Comparison of ENCODE assay signal across 17 cellular contexts in genomic region chr2:105764059-105764458, GRCh38. TPM values are rescaled to one million over a fixed set of nuclear protein-coding genes. Genes with fewer than 3 reads are reported as not detected.
DNase-seq lines count a peak whose midpoint lies in the region; ATAC-seq lines count a peak whose summit lies in the region.
"Had no signal": no experiment of that assay in that cellular context is flagged by ENCODE, and none has a peak within 500 bp of the region (broad histone marks: within the 10 kb centered on the region; RNA-seq: fewer than 3 reads in every experiment).

No MANE protein-coding gene starts in this region.

- CTCF ChIA-PET in activated naive CD4-positive, alpha-beta T cell treated with anti-CD3 and anti-CD28 coated beads for 36 hours (lab: Charles Lee), result interaction anchor here (0.6 to 0.7 kb wide), 3 partner anchors 65 to 248 kb away, joined by 3 read pairs; no protein-coding TSS in a partner anchor
- CTCF ChIA-PET in activated CD4-positive, alpha-beta memory T cell treated with anti-CD3 and anti-CD28 coated beads, Interleukin-2, amount 10 ng/mL, durations not matched to agents 7 days and 5 days (lab: Charles Lee), result interaction anchor here (1.5 to 1.8 kb wide), 2 partner anchors 24 to 26 kb away, joined by 3 to 6 read pairs; no protein-coding TSS in a partner anchor

- no peaks in the 10 kb centered on the region for H3K27me3 Mint-ChIP-seq in activated naive CD4-positive, alpha-beta T cell treated with anti-CD3 and anti-CD28 coated beads for 36 hours (ENCODE audit: low read depth)
- no peaks in the 10 kb centered on the region for H3K27me3 Mint-ChIP-seq in activated CD4-positive, alpha-beta memory T cell treated with anti-CD3 and anti-CD28 coated beads, Interleukin-2, amount 10 ng/mL, durations not matched to agents 7 days and 5 days
- H3K27me3 Mint-ChIP-seq in activated naive CD8-positive, alpha-beta T cell treated with anti-CD3 and anti-CD28 coated beads, Interleukin-2, amount 50 U/mL, for 24 hours, result no peaks in the 10 kb centered on the region
- H3K27me3 Mint-ChIP-seq in stimulated activated memory B cell treated with anti-CD40 and anti-IgM and Interleukin-4, amounts not matched to agents 10 μg/mL and 1 μg/mL and 100 μg/mL, for 72 hours, result no peaks in the 10 kb centered on the region

- no peak overlapping the region for H3K4me3 Mint-ChIP-seq in activated naive CD4-positive, alpha-beta T cell treated with anti-CD3 and anti-CD28 coated beads for 36 hours
- no peak overlapping the region for H3K4me3 Mint-ChIP-seq in activated CD4-positive, alpha-beta memory T cell treated with anti-CD3 and anti-CD28 coated beads, Interleukin-2, amount 10 ng/mL, durations not matched to agents 7 days and 5 days
- no peak overlapping the region for H3K4me3 Mint-ChIP-seq in activated naive CD8-positive, alpha-beta T cell treated with anti-CD3 and anti-CD28 coated beads, Interleukin-2, amount 50 U/mL, for 24 hours
- H3K4me3 Mint-ChIP-seq in stimulated activated memory B cell treated with anti-CD40 and anti-IgM and Interleukin-4, amounts not matched to agents 10 μg/mL and 1 μg/mL and 100 μg/mL, for 72 hours, result no peak overlapping the region
- H3K4me3 Mint-ChIP-seq: endodermal cell, neural progenitor cell had no signal

- peak overlapping the region; percentile 81 for H3K27ac Mint-ChIP-seq in activated naive CD4-positive, alpha-beta T cell treated with anti-CD3 and anti-CD28 coated beads for 36 hours
- H3K27ac Mint-ChIP-seq in activated naive CD4-positive, alpha-beta T cell treated with anti-CD3 and anti-CD28 coated beads, Interleukin-2, amount 50 U/mL, for 72 hours, result peak overlapping the region in 1 of 2 donors; percentile 79
- peak overlapping the region; percentile 62 for H3K27ac Mint-ChIP-seq in activated CD4-positive, alpha-beta memory T cell treated with anti-CD3 and anti-CD28 coated beads, Interleukin-2, amount 10 ng/mL, durations not matched to agents 7 days and 5 days
- peak overlapping the region; percentile 86 for H3K27ac Mint-ChIP-seq in activated naive CD8-positive, alpha-beta T cell treated with anti-CD3 and anti-CD28 coated beads, Interleukin-2, amount 50 U/mL, for 24 hours
- peak overlapping the region; percentile 65 for H3K27ac Mint-ChIP-seq in stimulated activated memory B cell treated with anti-CD40 and anti-IgM and Interleukin-4, amounts not matched to agents 10 μg/mL and 1 μg/mL and 100 μg/mL, for 72 hours
- H3K27ac Mint-ChIP-seq: endodermal cell, neural progenitor cell had no signal

- intact Hi-C loops in activated naive CD4-positive, alpha-beta T cell treated with anti-CD3 and anti-CD28 coated beads for 36 hours (cut with micrococcal nuclease), result no loop called here

- DNase-seq in activated naive CD4-positive, alpha-beta T cell treated with anti-CD3 and anti-CD28 coated beads for 36 hours, result no peak
- DNase-seq in activated naive CD4-positive, alpha-beta T cell treated with anti-CD3 and anti-CD28 coated beads, Interleukin-2, amount 50 U/mL, for 72 hours (ENCODE audit: low spot score in 2 of 2), result no peak
- peak; percentile 16 for DNase-seq in activated CD4-positive, alpha-beta memory T cell treated with anti-CD3 and anti-CD28 coated beads, Interleukin-2, amount 10 ng/mL, durations not matched to agents 7 days and 5 days
- DNase-seq in activated naive CD8-positive, alpha-beta T cell treated with anti-CD3 and anti-CD28 coated beads, Interleukin-2, amount 50 U/mL, for 24 hours, result no peak
- no peak for DNase-seq in NCI-H1105 (lab: John Stamatoyannopoulos, UW)
- DNase-seq: aorta, DMS79 treated with DMSO at 0.1 percent for 48 hours, endodermal cell, midbrain, NCI-H1436 treated with DMSO at 0.1 percent for 48 hours, NCI-H748 treated with DMSO at 0.1 percent for 48 hours, SHP77 treated with DMSO at 0.1 percent for 48 hours, WERI-Rb-1 had no signal

- POLR2A ChIA-PET in activated CD4-positive, alpha-beta memory T cell treated with anti-CD3 and anti-CD28 coated beads, Interleukin-2, amount 10 ng/mL, durations not matched to agents 7 days and 5 days (lab: Charles Lee), result interaction anchor here (0.7 to 12.1 kb wide), 9 partner anchors 8 to 34 kb away, joined by 3 to 120 read pairs (median 4); no protein-coding TSS in a partner anchor

- no peak for ATAC-seq in activated naive CD4-positive, alpha-beta T cell treated with anti-CD3 and anti-CD28 coated beads, Interleukin-2, amount 50 U/mL, for 72 hours
- no peak for ATAC-seq in activated naive CD8-positive, alpha-beta T cell treated with anti-CD3 and anti-CD28 coated beads, Interleukin-2, amount 50 U/mL, for 24 hours
- ATAC-seq in stimulated activated memory B cell treated with anti-CD40 and anti-IgM and Interleukin-4, amounts not matched to agents 10 μg/mL and 1 μg/mL and 100 μg/mL, for 72 hours, result no peak
- no peak for ATAC-seq in HG02973 (IDR thresholded peaks at IDR 0.05; ENCODE audit: unreplicated experiment)
- ATAC-seq in HG02981 (IDR thresholded peaks at IDR 0.05; ENCODE audit: unreplicated experiment), result no peak

- H3K36me3 Mint-ChIP-seq in activated naive CD4-positive, alpha-beta T cell treated with anti-CD3 and anti-CD28 coated beads for 36 hours (ENCODE audit: low read depth), result peaks cover 40% of the 10 kb centered on the region
- peaks cover 20 to 50% of the 10 kb centered on the region in 2 donors for H3K36me3 Mint-ChIP-seq in activated naive CD4-positive, alpha-beta T cell treated with anti-CD3 and anti-CD28 coated beads, Interleukin-2, amount 50 U/mL, for 72 hours
- peaks cover 65% of the 10 kb centered on the region for H3K36me3 Mint-ChIP-seq in activated CD4-positive, alpha-beta memory T cell treated with anti-CD3 and anti-CD28 coated beads, Interleukin-2, amount 10 ng/mL, durations not matched to agents 7 days and 5 days (ENCODE audit: low read depth)
- peaks cover 49% of the 10 kb centered on the region for H3K36me3 Mint-ChIP-seq in activated naive CD8-positive, alpha-beta T cell treated with anti-CD3 and anti-CD28 coated beads, Interleukin-2, amount 50 U/mL, for 24 hours (ENCODE audit: low read depth)
- peaks cover 48% of the 10 kb centered on the region for H3K36me3 Mint-ChIP-seq in stimulated activated memory B cell treated with anti-CD40 and anti-IgM and Interleukin-4, amounts not matched to agents 10 μg/mL and 1 μg/mL and 100 μg/mL, for 72 hours

- H3K4me1 Mint-ChIP-seq in activated naive CD4-positive, alpha-beta T cell treated with anti-CD3 and anti-CD28 coated beads for 36 hours (ENCODE audit: low read depth), result peaks cover 96% of the 10 kb centered on the region
- H3K4me1 Mint-ChIP-seq in activated CD4-positive, alpha-beta memory T cell treated with anti-CD3 and anti-CD28 coated beads, Interleukin-2, amount 10 ng/mL, durations not matched to agents 7 days and 5 days, result peaks cover 92% of the 10 kb centered on the region
- H3K4me1 Mint-ChIP-seq in activated naive CD8-positive, alpha-beta T cell treated with anti-CD3 and anti-CD28 coated beads, Interleukin-2, amount 50 U/mL, for 24 hours, result peaks cover 95% of the 10 kb centered on the region
- peaks cover 87% of the 10 kb centered on the region for H3K4me1 Mint-ChIP-seq in stimulated activated memory B cell treated with anti-CD40 and anti-IgM and Interleukin-4, amounts not matched to agents 10 μg/mL and 1 μg/mL and 100 μg/mL, for 72 hours

- no peaks in the 10 kb centered on the region for H3K9me3 Mint-ChIP-seq in activated naive CD4-positive, alpha-beta T cell treated with anti-CD3 and anti-CD28 coated beads for 36 hours
- no peaks in the 10 kb centered on the region for H3K9me3 Mint-ChIP-seq in activated naive CD4-positive, alpha-beta T cell treated with anti-CD3 and anti-CD28 coated beads, Interleukin-2, amount 50 U/mL, for 72 hours
- no peaks in the 10 kb centered on the region for H3K9me3 Mint-ChIP-seq in activated CD4-positive, alpha-beta memory T cell treated with anti-CD3 and anti-CD28 coated beads, Interleukin-2, amount 10 ng/mL, durations not matched to agents 7 days and 5 days
- no peaks in the 10 kb centered on the region for H3K9me3 Mint-ChIP-seq in activated naive CD8-positive, alpha-beta T cell treated with anti-CD3 and anti-CD28 coated beads, Interleukin-2, amount 50 U/mL, for 24 hours
- no peaks in the 10 kb centered on the region for H3K9me3 Mint-ChIP-seq in stimulated activated memory B cell treated with anti-CD40 and anti-IgM and Interleukin-4, amounts not matched to agents 10 μg/mL and 1 μg/mL and 100 μg/mL, for 72 hours
- H3K9me3 Mint-ChIP-seq: endodermal cell had no signal

RNA-seq across cellular contexts. Expression of gene NCK2, which starts 19.3 kb away (rescaled TPM):
- total RNA-seq in activated naive CD4-positive, alpha-beta T cell treated with anti-CD3 and anti-CD28 coated beads for 36 hours, result 100 to 1,000 TPM; 106 to 113 TPM
- 10 to 100 TPM; 89.3 to 98.5 TPM for total RNA-seq in activated naive CD4-positive, alpha-beta T cell treated with anti-CD3 and anti-CD28 coated beads, Interleukin-2, amount 50 U/mL, for 72 hours
- 10 to 100 TPM; 70.8 to 75.9 TPM for total RNA-seq in activated CD4-positive, alpha-beta memory T cell treated with anti-CD3 and anti-CD28 coated beads, Interleukin-2, amount 10 ng/mL, durations not matched to agents 7 days and 5 days
